In genomic region chr3:39150803-39151631, GRCh38 we compare ENCODE assay signal across 8 cellular contexts. TPM values are rescaled to one million over a fixed set of nuclear protein-coding genes. Genes with fewer than 3 reads are reported as not detected.
DNase-seq lines count a peak whose midpoint lies in the region; ATAC-seq and TF ChIP-seq lines count a peak whose summit lies in the region.

No MANE protein-coding gene starts in this region.

- H3K79me1 ChIP-seq in mesenchymal stem cell (replicated peaks; ENCODE audit: low read length, poor library complexity, severe bottlenecking) = no peaks in the 10 kb centered on the region

- intact Hi-C loops in CD4-positive, alpha-beta T cell (cut with DNase I, micrococcal nuclease) = loop anchor here in 1 of 2 experiments (2.0 kb wide), 1 partner anchor 24 kb away; no protein-coding TSS in a partner anchor

- no peaks in the 10 kb centered on the region for H3K27me3 ChIP-seq in CD4-positive, alpha-beta T cell (ENCODE audit: control insufficient read depth, insufficient read depth, low read length)
- H3K27me3 ChIP-seq in Karpas-422 (ENCODE audit: low read length) (no peaks in the 10 kb centered on the region), endodermal cell (ENCODE audit: control insufficient read depth, insufficient read depth, low read length, poor library complexity, severe bottlenecking) (no peaks in the 10 kb centered on the region), mesenchymal stem cell (ENCODE audit: control insufficient read depth in 1 of 2, insufficient read depth in 1 of 2, low read length in 2 of 2) (no peaks in the 10 kb centered on the region)

- H3K27ac Mint-ChIP-seq in CD4-positive, alpha-beta T cell = peak overlapping the region; percentile 97
- peak overlapping the region; percentile 98 for H3K27ac Mint-ChIP-seq in endodermal cell

- H4K8ac ChIP-seq in mesenchymal stem cell (ENCODE audit: low read length) = peak overlapping the region; percentile 93

- peaks cover 44% of the 10 kb centered on the region for H3K36me3 Mint-ChIP-seq in CD4-positive, alpha-beta T cell (ENCODE audit: low read depth)
- peaks cover 12% of the 10 kb centered on the region for H3K36me3 Mint-ChIP-seq in endodermal cell (ENCODE audit: low read depth)

- peak overlapping the region; percentile 85 to 99 for H3K18ac ChIP-seq in mesenchymal stem cell (ENCODE audit: low read depth in 1 of 2, low read length in 2 of 2)

- peaks cover 4% of the 10 kb centered on the region for H3K27me3 Mint-ChIP-seq in CD4-positive, alpha-beta T cell
- H3K27me3 Mint-ChIP-seq in endodermal cell (ENCODE audit: insufficient read depth) = no peaks in the 10 kb centered on the region

- H3K14ac ChIP-seq in mesenchymal stem cell (ENCODE audit: low read length in 2 of 2) = peak overlapping the region in 1 of 2 experiments; percentile 92

- H3K4me3 ChIP-seq in Karpas-422 (ENCODE audit: low read length) (peak overlapping the region; percentile 78; the same call in 1 of the 2 replicates), endodermal cell (ENCODE audit: low read length) (peak overlapping the region; percentile 90), mesenchymal stem cell (ENCODE audit: insufficient read depth in 1 of 2, low read depth in 1 of 2, low read length in 2 of 2) (peak overlapping the region; percentile 27 to 91)

- H3K4me2 ChIP-seq in Karpas-422 (ENCODE audit: low read depth, low read length, poor library complexity, severe bottlenecking) = peak overlapping the region; percentile 68
- H3K4me2 ChIP-seq in mesenchymal stem cell (ENCODE audit: low read length, poor library complexity, severe bottlenecking) = peak overlapping the region; percentile 78

- peak overlapping the region; percentile 84 for H2AK5ac ChIP-seq in mesenchymal stem cell (ENCODE audit: low read length, severe bottlenecking)

- H2AFZ ChIP-seq in Karpas-422 (ENCODE audit: low read length) (no peak overlapping the region), mesenchymal stem cell (ENCODE audit: low read depth, low read length) (no peak overlapping the region)

- peak in 5 of 10 experiments; percentile 37 to 56 (median 46) for DNase-seq in CD4-positive, alpha-beta T cell
- DNase-seq in Karpas-422 (peak; percentile 47), endodermal cell (peak; percentile 97), mesenchymal stem cell (peak; percentile 99)
- peak; percentile 82 to 85 for DNase-seq in activated CD4-positive, alpha-beta T cell treated with anti-CD3 and anti-CD28 coated beads, Interleukin-2, amount 50 U/mL, for 48 hours
- peak; percentile 42 to 51 for DNase-seq in stimulated activated CD8-positive, alpha-beta memory T cell treated with anti-CD3 and anti-CD28 coated beads, Interleukin-15, amount 100 ng/mL, for 48 hours (ENCODE audit: low read depth in 2 of 2)

- TF ChIP-seq CTCF in CD4-positive, alpha-beta T cell (IDR thresholded peaks at IDR 0.05) = no peak
- no peak for TF ChIP-seq CTCF in endodermal cell (conservative IDR thresholded peaks at IDR 0.05)

- H3K36me3 ChIP-seq in Karpas-422 (ENCODE audit: insufficient read depth, low read length) = no peaks in the 10 kb centered on the region
- H3K36me3 ChIP-seq in endodermal cell (ENCODE audit: control insufficient read depth, insufficient read depth, low read length) = peaks cover 18% of the 10 kb centered on the region
- peaks cover 4 to 6% of the 10 kb centered on the region in 2 experiments for H3K36me3 ChIP-seq in mesenchymal stem cell (ENCODE audit: control insufficient read depth in 1 of 2, insufficient read depth in 2 of 2, low read depth in 1 of 2, low read length in 2 of 2)

- H3K79me2 ChIP-seq in Karpas-422 (ENCODE audit: low read length) = peaks cover 20% of the 10 kb centered on the region; the same call in 1 of the 2 replicates

- H2BK5ac ChIP-seq in mesenchymal stem cell (ENCODE audit: low read depth, low read length, poor library complexity, severe bottlenecking) = peak overlapping the region; percentile 86

- peak overlapping the region; percentile 93 for H3K4me3 Mint-ChIP-seq in CD4-positive, alpha-beta T cell
- peak overlapping the region; percentile 84 for H3K4me3 Mint-ChIP-seq in endodermal cell

- peak overlapping the region; percentile 44 to 89 for H2BK12ac ChIP-seq in mesenchymal stem cell (ENCODE audit: low read length in 2 of 2)

- peak overlapping the region; percentile 96 for H3K27ac ChIP-seq in CD4-positive, alpha-beta T cell (ENCODE audit: low read depth, low read length)
- H3K27ac ChIP-seq in Karpas-422 (ENCODE audit: low read length) = peak overlapping the region; percentile 90
- H3K27ac ChIP-seq in endodermal cell (ENCODE audit: low read depth, low read length) = peak overlapping the region; percentile 96
- H3K27ac ChIP-seq in mesenchymal stem cell (ENCODE audit: low read length, poor library complexity, severe bottlenecking) = peak overlapping the region; percentile 98

- peaks cover 70% of the 10 kb centered on the region for H3K4me1 ChIP-seq in Karpas-422 (ENCODE audit: low read length)
- peaks cover 47% of the 10 kb centered on the region for H3K4me1 ChIP-seq in endodermal cell (ENCODE audit: control insufficient read depth, insufficient read depth, low read length)
- peaks cover 52% of the 10 kb centered on the region for H3K4me1 ChIP-seq in mesenchymal stem cell (ENCODE audit: control insufficient read depth, insufficient read depth, low read depth, low read length)

- peaks cover 8% of the 10 kb centered on the region; the same call in 1 of the 2 replicates for H4K20me1 ChIP-seq in Karpas-422 (ENCODE audit: insufficient read depth, low read depth, low read length)

- H3K9ac ChIP-seq in Karpas-422 (ENCODE audit: low read length) (peak overlapping the region; percentile 77), endodermal cell (ENCODE audit: extremely low read depth, low read length, poor library complexity, severe bottlenecking) (peak overlapping the region; percentile 96), mesenchymal stem cell (ENCODE audit: low read length) (peak overlapping the region; percentile 94)

- H2BK15ac ChIP-seq in mesenchymal stem cell (ENCODE audit: low read depth, poor library complexity, severe bottlenecking) = peak overlapping the region; percentile 60

- no peaks in the 10 kb centered on the region for H3K9me3 ChIP-seq in CD4-positive, alpha-beta T cell (ENCODE audit: control insufficient read depth, low read length)
- H3K9me3 ChIP-seq in Karpas-422 (ENCODE audit: low read length) = no peaks in the 10 kb centered on the region
- no peaks in the 10 kb centered on the region for H3K9me3 ChIP-seq in endodermal cell (ENCODE audit: control insufficient read depth, low read length)
- no peaks in the 10 kb centered on the region for H3K9me3 ChIP-seq in mesenchymal stem cell (ENCODE audit: control insufficient read depth, low read length)

- 13 to 20% methylated on average over 4 to 9 of the region's 9 CpGs for WGBS in endodermal cell (ENCODE audit: insufficient coverage in 1 of 2, insufficient read length in 1 of 2), 2 experiments
- 1% methylated on average over 9 of the region's 9 CpGs for WGBS in mesenchymal stem cell

- CTCF ChIA-PET in CD4-positive, alpha-beta T cell (lab: Charles Lee) = no interaction called here

- ATAC-seq in CD4-positive, alpha-beta T cell (ENCODE audit: poor library complexity) = no peak
- ATAC-seq in GM21825 (IDR thresholded peaks at IDR 0.05; ENCODE audit: unreplicated experiment) = no peak
- ATAC-seq in GM19324 (IDR thresholded peaks at IDR 0.05; ENCODE audit: low FRiP score, unreplicated experiment) = no peak

- POLR2A ChIA-PET in CD4-positive, alpha-beta T cell (lab: Charles Lee) = interaction anchor here (0.6 to 1.7 kb wide), 4 partner anchors 25 to 74 kb away, joined by 3 to 4 read pairs (median 3); no protein-coding TSS in a partner anchor

- H2BK120ac ChIP-seq in mesenchymal stem cell (ENCODE audit: low read depth, low read length) = peak overlapping the region; percentile 81

- no peaks in the 10 kb centered on the region for H3K9me2 ChIP-seq in Karpas-422 (replicated peaks; ENCODE audit: insufficient read depth, low read length)

- H3K4me1 Mint-ChIP-seq in CD4-positive, alpha-beta T cell (ENCODE audit: low read depth) = peaks cover 73% of the 10 kb centered on the region
- peaks cover 76% of the 10 kb centered on the region for H3K4me1 Mint-ChIP-seq in endodermal cell

- peak overlapping the region; percentile 77 to 88 for H3K4ac ChIP-seq in mesenchymal stem cell (ENCODE audit: low read depth in 1 of 2, low read length in 2 of 2)

- H3K23ac ChIP-seq in mesenchymal stem cell (ENCODE audit: low read length in 2 of 2) = peak overlapping the region in 1 of 2 experiments; percentile 23

- H3K9me3 Mint-ChIP-seq in CD4-positive, alpha-beta T cell = no peaks in the 10 kb centered on the region
- H3K9me3 Mint-ChIP-seq in endodermal cell = no peaks in the 10 kb centered on the region

- peak overlapping the region; percentile 87 for H4K91ac ChIP-seq in mesenchymal stem cell (ENCODE audit: low read length)

RNA-seq across cellular contexts. Expression of gene CSRNP1, which starts 2.4 kb away (rescaled TPM):
- 100 to 1,000 TPM; 357 to 368 TPM for total RNA-seq in CD4-positive, alpha-beta T cell
- 10.3 and 11.1 TPM in 2 replicates for total RNA-seq in Karpas-422 (2014; rRNA removed; shearing (Covaris generic); ENCODE audit: low replicate concordance)
- total RNA-seq in endodermal cell = 10 to 100 TPM in 1 of 2 donors, 1 to 10 TPM in 1; 9.2 to 11.1 TPM
- 7.5 TPM for polyA plus RNA-seq in endodermal cell (2013, experiment 1 of 2)
- 8.0 TPM for polyA plus RNA-seq in endodermal cell (2013, experiment 2 of 2)
- 16.6 TPM for polyA plus RNA-seq in mesenchymal stem cell (2013, experiment 1 of 2)
- 15.6 TPM for polyA plus RNA-seq in mesenchymal stem cell (2013, experiment 2 of 2)

RNA-seq across cellular contexts. Expression of gene XIRP1, which starts 41.4 kb away (rescaled TPM):
- not detected for total RNA-seq in CD4-positive, alpha-beta T cell
- total RNA-seq in Karpas-422 (2014; rRNA removed; shearing (Covaris generic); ENCODE audit: low replicate concordance) = not detected in 2 replicates
- not detected for total RNA-seq in endodermal cell
- 0.07 TPM for polyA plus RNA-seq in endodermal cell (2013, experiment 1 of 2)
- 0.08 TPM for polyA plus RNA-seq in endodermal cell (2013, experiment 2 of 2)
- polyA plus RNA-seq in mesenchymal stem cell (2013, experiment 1 of 2) = 0.08 TPM
- polyA plus RNA-seq in mesenchymal stem cell (2013, experiment 2 of 2) = 0.03 TPM

RNA-seq across cellular contexts. Expression of gene TTC21A, which starts 43.5 kb away (rescaled TPM):
- total RNA-seq in CD4-positive, alpha-beta T cell = 1 to 10 TPM; 4.1 to 5.2 TPM
- 8.7 and 9.5 TPM in 2 replicates for total RNA-seq in Karpas-422 (2014; rRNA removed; shearing (Covaris generic); ENCODE audit: low replicate concordance)
- total RNA-seq in endodermal cell = 1 to 10 TPM; 5.7 to 5.8 TPM
- 8.1 TPM for polyA plus RNA-seq in endodermal cell (2013, experiment 1 of 2)
- polyA plus RNA-seq in endodermal cell (2013, experiment 2 of 2) = 7.0 TPM
- polyA plus RNA-seq in mesenchymal stem cell (2013, experiment 1 of 2) = 3.1 TPM
- polyA plus RNA-seq in mesenchymal stem cell (2013, experiment 2 of 2) = 2.8 TPM

RNA-seq across cellular contexts. Expression of gene GORASP1, which starts 43.6 kb away (rescaled TPM):
- 10 to 100 TPM; 29.1 to 31.5 TPM for total RNA-seq in CD4-positive, alpha-beta T cell
- total RNA-seq in Karpas-422 (2014; rRNA removed; shearing (Covaris generic); ENCODE audit: low replicate concordance) = 38.5 and 51.8 TPM in 2 replicates
- total RNA-seq in endodermal cell = 10 to 100 TPM; 47.4 to 48.9 TPM
- 34.8 TPM for polyA plus RNA-seq in endodermal cell (2013, experiment 1 of 2)
- 28.4 TPM for polyA plus RNA-seq in endodermal cell (2013, experiment 2 of 2)
- polyA plus RNA-seq in mesenchymal stem cell (2013, experiment 1 of 2) = 26.3 TPM
- polyA plus RNA-seq in mesenchymal stem cell (2013, experiment 2 of 2) = 24.9 TPM

Comparison
In these comparisons a context has a peak if more than half of its experiments do, and no peak if none do; other contexts are left out.
1. RNA of gene CSRNP1, which starts 2.4 kb away (total RNA-seq): 357 to 368 TPM in CD4-positive, alpha-beta T cell; 9.2 to 11.1 TPM in endodermal cell and 10.3 to 11.1 TPM in Karpas-422; every median in the first group is over 10 times any median in the second.
2. Peak in every context shown above with its lines, with median percentiles within 50 percentile points of each other: H3K27ac ChIP-seq, H3K4me3 ChIP-seq and H3K9ac ChIP-seq.